ENCODE assay signal across 26 cellular contexts in the genomic region with DNA sequence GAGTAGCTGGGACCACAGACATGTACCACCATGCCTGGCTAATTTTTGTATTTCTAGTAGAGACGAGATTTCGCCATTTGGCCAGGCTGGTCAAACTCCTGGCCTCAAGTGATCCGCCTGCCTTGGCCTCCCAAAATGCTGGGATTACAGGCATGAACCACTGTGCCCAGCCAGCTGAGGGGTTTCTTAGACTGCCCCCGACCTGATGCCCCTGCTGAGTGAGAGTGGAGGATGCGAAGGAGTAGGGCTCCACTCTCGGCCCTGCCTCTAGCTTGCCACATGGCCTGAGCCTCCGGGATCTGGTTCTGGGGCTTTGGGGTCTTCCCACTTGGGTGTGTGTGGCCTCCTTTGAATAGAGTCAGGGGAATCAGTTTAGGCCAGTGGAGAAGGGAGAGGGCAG. TPM values are rescaled to one million over a fixed set of nuclear protein-coding genes. Genes with fewer than 3 reads are reported as not detected.
A peak's percentile ranks its signal among the peaks of the same experiment; 100 is the strongest.
DNase-seq lines count a peak whose midpoint lies in the region; ATAC-seq, FAIRE-seq and TF ChIP-seq lines count a peak whose summit lies in the region.
"Had no signal": no experiment of that assay in that cellular context is flagged by ENCODE, and none has a peak within 500 bp of the region (broad histone marks: within the 10 kb centered on the region; RNA-seq: fewer than 3 reads in every experiment).

No MANE protein-coding gene starts in this region.

- no peak overlapping the region for H3K18ac ChIP-seq in IMR-90 (ENCODE audit: low read depth, low read length)

- no peak overlapping the region for H4K5ac ChIP-seq in IMR-90 (ENCODE audit: low read depth, low read length)

- ATAC-seq in IMR-90 (ENCODE audit: low read depth) = no peak
- no peak for ATAC-seq in GM18505 (IDR thresholded peaks at IDR 0.05; ENCODE audit: unreplicated experiment)
- no peak for ATAC-seq in GM18868 (IDR thresholded peaks at IDR 0.05; ENCODE audit: unreplicated experiment)
- ATAC-seq: CD8-positive, alpha-beta T cell had no signal

- no peak overlapping the region for H2BK5ac ChIP-seq in IMR-90 (ENCODE audit: low read depth, low read length, poor library complexity, severe bottlenecking)

- in situ Hi-C loops in IMR-90 (cut with MboI; ENCODE audit: low sequenced_read_pairs) = no loop called here

- no peak for TF ChIP-seq RAD21 in IMR-90 (IDR thresholded peaks at IDR 0.05; ENCODE audit: low read length)

- no peak overlapping the region for H2BK120ac ChIP-seq in IMR-90 (ENCODE audit: low read depth, low read length)

- H3K4me2 ChIP-seq in IMR-90 (ENCODE audit: low read depth, low read length) = no peak overlapping the region
- H3K4me2 ChIP-seq in osteoblast (ENCODE audit: insufficient read depth, low read length) = no peak overlapping the region
- H3K4me2 ChIP-seq: A549 had no signal

- H3K9ac ChIP-seq in IMR-90 (ENCODE audit: low read depth, low read length) = no peak overlapping the region
- no peak overlapping the region for H3K9ac ChIP-seq in kidney (ENCODE audit: low read length in 2 of 2)
- H3K9ac ChIP-seq: BLaER1 treated with 17β-estradiol and CSF1 and Interleukin-3, amounts not matched to agents 10 nM and 100 nM had no signal

- H3K4ac ChIP-seq in IMR-90 (ENCODE audit: low read depth, low read length) = no peak overlapping the region

- H3K27ac ChIP-seq in IMR-90 (ENCODE audit: insufficient read depth, low read length) (no peak overlapping the region), kidney (ENCODE audit: low read depth in 2 of 2, low read length in 2 of 2) (no peak overlapping the region), osteoblast (ENCODE audit: low read depth, low read length) (no peak overlapping the region), spleen (no peak overlapping the region)
- H3K27ac ChIP-seq: 22Rv1; A549; BLaER1 treated with 17β-estradiol and CSF1 and Interleukin-3, amounts not matched to agents 10 nM and 100 nM; C4-2B had no signal

- POLR2A ChIA-PET in IMR-90 (lab: Charles Lee; ENCODE audit: unreplicated experiment) = no interaction called here

- 69% methylated on average over 5 of the region's 7 CpGs; no CpG with 5 or more reads in 1 of the 2 experiments for WGBS in IMR-90 (ENCODE audit: extremely low coverage in 2 of 2, insufficient read length in 1 of 2), 2 experiments
- WGBS in spleen, 5 donors = 78 to 95% (median 89%) methylated on average over 4 to 7 of the region's 7 CpGs

- intact Hi-C loops in IMR-90 (cut with micrococcal nuclease) (no loop called here), kidney (cut with DNase I) (no loop called here), spleen (cut with DNase I; ENCODE audit: low total_unique reads) (no loop called here)

- H3K79me1 ChIP-seq in IMR-90 (ENCODE audit: low read depth in 1 of 2, low read length in 2 of 2) = no peaks in the 10 kb centered on the region

- H4K20me1 ChIP-seq in IMR-90 (ENCODE audit: insufficient read depth, low read length) = no peaks in the 10 kb centered on the region; the same call in 1 of the 2 replicates
- no peaks in the 10 kb centered on the region for H4K20me1 ChIP-seq in osteoblast (ENCODE audit: insufficient read depth, low read length)
- H4K20me1 ChIP-seq: BLaER1 treated with 17β-estradiol and CSF1 and Interleukin-3, amounts not matched to agents 10 nM and 100 nM had no signal

- H3K36me3 ChIP-seq in IMR-90 (ENCODE audit: control insufficient read depth, insufficient read depth, low read length) (no peaks in the 10 kb centered on the region), kidney (ENCODE audit: control insufficient read depth in 1 of 2, insufficient read depth in 2 of 2, low read length in 2 of 2) (no peaks in the 10 kb centered on the region), osteoblast (ENCODE audit: insufficient read depth, low read length) (no peaks in the 10 kb centered on the region), spleen (no peaks in the 10 kb centered on the region)
- H3K36me3 ChIP-seq: BLaER1 treated with 17β-estradiol and CSF1 and Interleukin-3, amounts not matched to agents 10 nM and 100 nM had no signal

- no peak overlapping the region for H2BK15ac ChIP-seq in IMR-90 (ENCODE audit: low read depth, low read length)

- H3K14ac ChIP-seq in IMR-90 (replicated peaks; ENCODE audit: low read depth, low read length) = no peak overlapping the region

- H3K27me3 ChIP-seq in IMR-90 (ENCODE audit: control insufficient read depth, insufficient read depth, low read length) (peaks cover 70% of the 10 kb centered on the region), osteoblast (ENCODE audit: insufficient read depth, low read length) (peaks cover 45% of the 10 kb centered on the region), spleen (replicated peaks in 1 of 7) (peaks cover 0 to 27% (median 0%) of the 10 kb centered on the region in 7 donors)
- H3K27me3 ChIP-seq: BLaER1 treated with 17β-estradiol and CSF1 and Interleukin-3, amounts not matched to agents 10 nM and 100 nM had no signal

- FAIRE-seq in kidney (lab: Jason Lieb, UNC) = no peak
- FAIRE-seq: A549, D721Med, G401.6, GM12891, GM18507, GM19239 had no signal

- H2AK5ac ChIP-seq in IMR-90 (ENCODE audit: low read depth, low read length) = no peak overlapping the region

- H3K56ac ChIP-seq in IMR-90 (ENCODE audit: extremely low read depth, insufficient read depth, low read length) = no peak overlapping the region

- H2BK20ac ChIP-seq in IMR-90 (ENCODE audit: low read depth, low read length) = no peak overlapping the region

- H3K9me1 ChIP-seq in IMR-90 (ENCODE audit: insufficient read depth, low read length) = 0 out of 2 replicates have a peak, but pooled peaks cover 2% of the 10 kb centered on the region

- dilution Hi-C loops in IMR-90 (cut with HindIII; ENCODE audit: low sequenced_read_pairs, unreplicated experiment) = no loop called here

- H2AK9ac ChIP-seq in IMR-90 (replicated peaks; ENCODE audit: low read depth, low read length, poor library complexity) = peak overlapping the region; percentile 15

- CTCF ChIA-PET in IMR-90 (lab: Yijun Ruan, JAX) = interaction anchor here (1.1 kb wide), 1 partner anchor 11 kb away, joined by 5 read pairs; no protein-coding TSS in a partner anchor

- H2AFZ ChIP-seq in IMR-90 (replicated peaks; ENCODE audit: low read length, poor library complexity) (no peak overlapping the region), osteoblast (ENCODE audit: low read length) (no peak overlapping the region)

- no peaks in the 10 kb centered on the region for H3K79me2 ChIP-seq in osteoblast (ENCODE audit: insufficient read depth, low read length)

- no TSS peak for BruUV-seq in IMR-90 (replicated peaks; lab: Mats Ljungman, UMichigan)

- DNase-seq in IMR-90 = no peak
- DNase-seq in kidney = peak; percentile 8
- peak; percentile 51 for DNase-seq in osteoblast (ENCODE audit: insufficient read length, low spot score, missing footprints)
- peak; percentile 55 for DNase-seq in spleen
- no peak for DNase-seq in NOMO-1 treated with DMSO at 0.1 percent for 48 hours (lab: John Stamatoyannopoulos, UW; ENCODE audit: unreplicated experiment)
- DNase-seq: AML-193; Caco-2; Calu3; CD4-positive, alpha-beta T cell; CD8-positive, alpha-beta T cell; DMS79 treated with DMSO at 0.1 percent for 48 hours; GF-D8 had no signal

- TF ChIP-seq CTCF in IMR-90 (conservative IDR thresholded peaks at IDR 0.05; ENCODE audit: low read depth, low read length) (no peak), kidney (IDR thresholded peaks at IDR 0.05; ENCODE audit: borderline replicate concordance, extremely low read depth, insufficient read depth) (no peak), osteoblast (IDR thresholded peaks at IDR 0.05; ENCODE audit: extremely low read depth, low read depth, low read length) (no peak), spleen (IDR thresholded peaks at IDR 0.05 in 8 of 11, conservative IDR thresholded peaks at IDR 0.05 in 3 of 11) (no peak)

- H4K91ac ChIP-seq in IMR-90 (ENCODE audit: insufficient read depth, low read depth, low read length) = no peak overlapping the region

- H3K4me3 ChIP-seq in IMR-90 (ENCODE audit: insufficient read depth, low read depth, low read length) (no peak overlapping the region), kidney (ENCODE audit: low read length in 2 of 2) (no peak overlapping the region), osteoblast (ENCODE audit: insufficient read depth, low read length) (no peak overlapping the region), spleen (no peak overlapping the region)
- H3K4me3 ChIP-seq: A549; BLaER1 treated with 17β-estradiol and CSF1 and Interleukin-3, amounts not matched to agents 10 nM and 100 nM had no signal

- H3K23ac ChIP-seq in IMR-90 (ENCODE audit: low read depth, low read length) = no peak overlapping the region

- H3K4me1 ChIP-seq in IMR-90 (ENCODE audit: control insufficient read depth, insufficient read depth, low read length) (no peaks in the 10 kb centered on the region), kidney (ENCODE audit: control insufficient read depth in 1 of 2, insufficient read depth in 1 of 2, low read depth in 1 of 2, low read length in 2 of 2) (no peaks in the 10 kb centered on the region), osteoblast (ENCODE audit: insufficient read depth, low read length) (no peaks in the 10 kb centered on the region), spleen (peaks cover 0 to 1% (median 0%) of the 10 kb centered on the region in 6 donors)
- H3K4me1 ChIP-seq: A549, Caco-2 had no signal

- TF ChIP-seq POLR2A in IMR-90 (IDR thresholded peaks at IDR 0.05; ENCODE audit: low read depth, low read length) (no peak), spleen (IDR thresholded peaks at IDR 0.05) (no peak), GM18505 (IDR thresholded peaks at IDR 0.05; ENCODE audit: borderline replicate concordance, extremely low read depth, insufficient read depth, insufficient read length) (no peak)

- no peak overlapping the region for H4K8ac ChIP-seq in IMR-90 (ENCODE audit: low read depth in 2 of 2, low read length in 2 of 2)

- H3K9me3 ChIP-seq in IMR-90 (ENCODE audit: control insufficient read depth, insufficient read depth, low read length) = no peaks in the 10 kb centered on the region
- H3K9me3 ChIP-seq in kidney (ENCODE audit: control insufficient read depth in 1 of 2, low read length in 2 of 2) = no peaks in the 10 kb centered on the region
- no peaks in the 10 kb centered on the region for H3K9me3 ChIP-seq in osteoblast (ENCODE audit: low read depth, low read length)
- H3K9me3 ChIP-seq in spleen = no peaks in the 10 kb centered on the region
- H3K9me3 ChIP-seq: A549; BLaER1 treated with 17β-estradiol and CSF1 and Interleukin-3, amounts not matched to agents 10 nM and 100 nM; Caco-2 had no signal

RNA-seq across cellular contexts. Expression of a gene that starts 11.0 kb away (rescaled TPM):
- total RNA-seq in IMR-90 (2012; rRNA removed) (not detected in 2 replicates), kidney (not detected), osteoblast (not detected in 2 replicates), spleen (under 1 TPM in 4 of 7 donors, not detected in 3; 0.03 to 0.17 (median 0.06) TPM)
- polyA plus RNA-seq in IMR-90 (2012; rRNA removed) (not detected in 2 replicates), kidney (ENCODE audit: insufficient read depth, low read depth, low replicate concordance) (not detected), spleen (under 1 TPM in 1 of 3 donors, not detected in 2; 0.03 TPM)
- under 0.01 and 0.01 TPM in 2 replicates for polyA plus RNA-seq in IMR-90 (2012; cell fraction: cytosol; rRNA removed)
- 0.03 and 0.04 TPM in 2 replicates for polyA plus RNA-seq in IMR-90 (2012; cell fraction: nucleus; rRNA removed; ENCODE audit: low replicate concordance)
- total RNA-seq: A172; B cell; CD4-positive, alpha-beta T cell had no signal
- polyA plus RNA-seq: BJ had no signal

RNA-seq across cellular contexts. Expression of a gene that starts 18.9 kb away (rescaled TPM):
- total RNA-seq in IMR-90 (2012; rRNA removed) (6.5 and 7.5 TPM in 2 replicates), kidney (18.7 TPM), osteoblast (16.3 and 17.1 TPM in 2 replicates), spleen (10 to 100 TPM in 5 of 7 donors, 1 to 10 TPM in 2; 8.7 to 20.2 (median 12.0) TPM)
- polyA plus RNA-seq in IMR-90 (2012; rRNA removed) (6.8 and 9.2 TPM in 2 replicates), kidney (ENCODE audit: insufficient read depth, low read depth, low replicate concordance) (2.7 TPM), spleen (1 to 10 TPM; 1.2 to 4.4 (median 1.2) TPM)
- polyA plus RNA-seq in IMR-90 (2012; cell fraction: cytosol; rRNA removed) = 3.7 TPM in 2 replicates
- 13.4 and 14.2 TPM in 2 replicates for polyA plus RNA-seq in IMR-90 (2012; cell fraction: nucleus; rRNA removed; ENCODE audit: low replicate concordance)

RNA-seq across cellular contexts. Expression of a gene that starts 35.8 kb away (rescaled TPM):
- 44.2 and 46.8 TPM in 2 replicates for total RNA-seq in IMR-90 (2012; rRNA removed)
- polyA plus RNA-seq in IMR-90 (2012; rRNA removed) = 36.3 and 39.6 TPM in 2 replicates
- polyA plus RNA-seq in IMR-90 (2012; cell fraction: cytosol; rRNA removed) = 15.4 and 41.7 TPM in 2 replicates
- polyA plus RNA-seq in IMR-90 (2012; cell fraction: nucleus; rRNA removed; ENCODE audit: low replicate concordance) = 4.9 and 23.6 TPM in 2 replicates
- 28.0 TPM for total RNA-seq in kidney
- 45.9 TPM for polyA plus RNA-seq in kidney (ENCODE audit: insufficient read depth, low read depth, low replicate concordance)
- total RNA-seq in osteoblast = 40.4 and 40.9 TPM in 2 replicates
- 10 to 100 TPM; 17.4 to 25.5 (median 19.3) TPM for total RNA-seq in spleen
- 10 to 100 TPM; 17.8 to 25.6 (median 24.1) TPM for polyA plus RNA-seq in spleen

Comparison
In these comparisons a context has a peak if more than half of its experiments do, and no peak if none do; other contexts are left out.
1. DNase-seq: peak in kidney (single experiment), osteoblast (single experiment) and spleen (single experiment); none in IMR-90 (single experiment) and NOMO-1 treated with DMSO at 0.1 percent for 48 hours (single experiment).